In the genomic region with DNA sequence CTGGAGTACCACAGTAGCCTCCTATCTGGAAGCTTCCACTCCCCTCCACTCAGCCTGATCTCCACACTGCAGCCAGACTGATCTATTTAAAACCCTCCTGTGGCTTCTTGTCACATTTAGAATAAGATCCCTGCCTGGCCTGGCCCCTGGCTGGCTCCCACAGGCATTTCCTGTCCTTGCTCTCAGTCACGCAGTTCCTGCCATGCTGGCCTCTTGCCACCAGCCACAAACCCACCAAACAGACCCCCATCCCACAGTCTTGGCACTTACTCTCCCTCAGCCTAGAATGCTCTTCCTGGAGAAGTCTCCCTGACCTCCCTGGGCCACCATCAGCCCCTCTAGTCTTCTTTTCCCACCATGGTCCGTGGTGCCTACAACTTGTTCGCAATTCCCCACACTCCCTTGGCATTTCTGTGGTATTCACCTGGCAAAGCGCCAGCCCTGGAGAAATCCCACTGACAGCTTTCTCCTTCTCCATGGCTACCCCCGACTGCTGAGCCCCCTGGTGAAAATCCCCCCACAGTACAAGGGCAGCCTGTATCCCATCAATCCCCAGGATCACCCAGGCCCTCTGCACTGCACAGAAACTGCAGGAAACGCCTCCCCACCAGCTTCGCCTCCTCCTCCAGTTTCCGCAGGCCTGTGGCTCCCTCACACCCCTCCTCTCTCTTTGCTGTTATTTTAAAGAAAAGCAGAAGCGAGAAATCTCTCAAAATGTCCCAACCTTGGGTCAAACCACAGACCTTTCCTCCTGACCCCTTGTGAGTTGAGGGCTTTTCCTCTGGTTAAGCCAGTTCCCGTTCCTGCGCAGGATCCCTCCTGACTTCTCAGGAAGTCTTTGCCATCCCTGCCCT, we compare ENCODE assay signal across 8 cellular contexts.
DNase-seq lines count a peak whose midpoint lies in the region; ATAC-seq and TF ChIP-seq lines count a peak whose summit lies in the region.
"Had no signal": no experiment of that assay in that cellular context is flagged by ENCODE, and none has a peak within 500 bp of the region (broad histone marks: within the 10 kb centered on the region; RNA-seq: fewer than 3 reads in every experiment).

No MANE protein-coding gene starts in this region.

- no peaks in the 10 kb centered on the region for H3K27me3 ChIP-seq in endodermal cell (ENCODE audit: control insufficient read depth, insufficient read depth, low read length, poor library complexity, severe bottlenecking)

- peaks cover 6% of the 10 kb centered on the region for H3K36me3 Mint-ChIP-seq in endodermal cell (ENCODE audit: low read depth)

- WGBS in endodermal cell (ENCODE audit: insufficient coverage in 1 of 2, insufficient read length in 1 of 2), 2 experiments: 85 to 90% methylated on average over 9 to 11 of the region's 11 CpGs

- H3K27me3 Mint-ChIP-seq in endodermal cell (ENCODE audit: insufficient read depth): no peaks in the 10 kb centered on the region

- H3K9me3 ChIP-seq in endodermal cell (ENCODE audit: control insufficient read depth, low read length): no peaks in the 10 kb centered on the region

- ATAC-seq in GM18861 (IDR thresholded peaks at IDR 0.05; ENCODE audit: unreplicated experiment) (peak; percentile 73), HG02678 (IDR thresholded peaks at IDR 0.05; ENCODE audit: unreplicated experiment) (peak; percentile 76)

- H3K9ac ChIP-seq in endodermal cell (ENCODE audit: extremely low read depth, low read length, poor library complexity, severe bottlenecking): no peak overlapping the region

- TF ChIP-seq CTCF in endodermal cell (conservative IDR thresholded peaks at IDR 0.05): no peak

- H3K4me3 Mint-ChIP-seq in endodermal cell: no peak overlapping the region

- H3K27ac Mint-ChIP-seq in endodermal cell: no peak overlapping the region

- H3K27ac ChIP-seq in endodermal cell (ENCODE audit: low read depth, low read length): no peak overlapping the region
- H3K27ac ChIP-seq: VCaP had no signal

- intact Hi-C loops in posterior vena cava (cut with DNase I): loop anchor here in 1 of 2 donors (1.0 kb wide), 1 partner anchor 44 kb away; no protein-coding TSS in a partner anchor

- peaks cover 2% of the 10 kb centered on the region for H3K9me3 Mint-ChIP-seq in endodermal cell

- peaks cover 4% of the 10 kb centered on the region for H3K4me1 ChIP-seq in endodermal cell (ENCODE audit: control insufficient read depth, insufficient read depth, low read length)

- H3K4me1 Mint-ChIP-seq in endodermal cell: peaks cover 22% of the 10 kb centered on the region

- DNase-seq in NOMO-1 (lab: John Stamatoyannopoulos, UW; ENCODE audit: unreplicated experiment in 2 of 2) (peak; percentile 95 to 96), endodermal cell (peak; percentile 69), posterior vena cava (ENCODE audit: low spot score) (peak; percentile 83), NCI-H748 (lab: John Stamatoyannopoulos, UW; ENCODE audit: unreplicated experiment) (no peak), ecto neural progenitor cell (ENCODE audit: low spot score) (no peak)

- no peaks in the 10 kb centered on the region for H3K36me3 ChIP-seq in endodermal cell (ENCODE audit: control insufficient read depth, insufficient read depth, low read length)

- no peak overlapping the region for H3K4me3 ChIP-seq in endodermal cell (ENCODE audit: low read length)

Comparison
In these comparisons a context has a peak if more than half of its experiments do, and no peak if none do; other contexts are left out.
1. DNase-seq: peak in NOMO-1 (2 of 2), endodermal cell (single experiment) and posterior vena cava (single experiment); none in NCI-H748 (single experiment) and ecto neural progenitor cell (single experiment).